36 cellular contexts compared by ENCODE assay signal in the genomic region with DNA sequence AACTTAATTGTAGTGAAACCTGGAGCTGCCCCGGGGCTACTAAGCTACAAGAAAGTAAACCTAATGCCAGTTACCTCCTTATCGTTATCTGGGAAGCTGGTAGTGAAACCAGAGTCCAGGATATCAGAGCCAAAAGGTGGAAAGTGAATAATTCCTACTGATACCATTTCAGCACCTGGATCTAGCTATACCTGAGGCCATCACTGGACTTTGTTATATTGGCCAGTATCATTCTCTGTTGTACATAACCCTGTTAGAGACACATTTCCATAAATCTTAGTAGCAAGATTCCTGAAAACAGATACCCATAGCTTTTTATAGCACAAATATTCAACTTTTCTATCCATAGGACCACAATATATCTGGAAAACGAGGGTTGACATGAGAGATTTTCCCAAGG.
"Had no signal": no experiment of that assay in that cellular context is flagged by ENCODE, and none has a peak within 500 bp of the region (broad histone marks: within the 10 kb centered on the region; RNA-seq: fewer than 3 reads in every experiment).

No MANE protein-coding gene starts in this region.

- H3K36me3 ChIP-seq: MG63 had no signal

- H3K4me3 ChIP-seq: MG63 had no signal

- H3K9me3 ChIP-seq: MG63 had no signal

- DNase-seq: Karpas-422, Kasumi-1, MG63, MM.1S, MV-4-11, NCI-H1048, NCI-H1092, NCI-H1092 treated with DMSO at 0.1 percent for 48 hours, NCI-H1105, NCI-H1105 treated with DMSO at 0.1 percent for 48 hours, NCI-H1417, NCI-H1417 treated with DMSO at 0.1 percent for 48 hours, NCI-H1436, NCI-H1436 treated with DMSO at 0.1 percent for 48 hours, NCI-H146, NCI-H1694, NCI-H1694 treated with DMSO at 0.1 percent for 48 hours, NCI-H187, NCI-H187 treated with DMSO at 0.1 percent for 48 hours, NCI-H1930, NCI-H2029, NCI-H2029 treated with DMSO at 0.1 percent for 48 hours, NCI-H2081, NCI-H2081 treated with DMSO at 0.1 percent for 48 hours, NCI-H2107, NCI-H2171, NCI-H2171 treated with DMSO at 0.1 percent for 48 hours, NCI-H2227 treated with DMSO at 0.1 percent for 48 hours, NCI-H226, NCI-H345, NCI-H446, NCI-H446 treated with DMSO at 0.1 percent for 48 hours, NCI-H510A, NCI-H510A treated with DMSO at 0.1 percent for 48 hours, NCI-H524, NCI-H524 treated with DMSO at 0.1 percent for 48 hours had no signal
